In the genomic region with DNA sequence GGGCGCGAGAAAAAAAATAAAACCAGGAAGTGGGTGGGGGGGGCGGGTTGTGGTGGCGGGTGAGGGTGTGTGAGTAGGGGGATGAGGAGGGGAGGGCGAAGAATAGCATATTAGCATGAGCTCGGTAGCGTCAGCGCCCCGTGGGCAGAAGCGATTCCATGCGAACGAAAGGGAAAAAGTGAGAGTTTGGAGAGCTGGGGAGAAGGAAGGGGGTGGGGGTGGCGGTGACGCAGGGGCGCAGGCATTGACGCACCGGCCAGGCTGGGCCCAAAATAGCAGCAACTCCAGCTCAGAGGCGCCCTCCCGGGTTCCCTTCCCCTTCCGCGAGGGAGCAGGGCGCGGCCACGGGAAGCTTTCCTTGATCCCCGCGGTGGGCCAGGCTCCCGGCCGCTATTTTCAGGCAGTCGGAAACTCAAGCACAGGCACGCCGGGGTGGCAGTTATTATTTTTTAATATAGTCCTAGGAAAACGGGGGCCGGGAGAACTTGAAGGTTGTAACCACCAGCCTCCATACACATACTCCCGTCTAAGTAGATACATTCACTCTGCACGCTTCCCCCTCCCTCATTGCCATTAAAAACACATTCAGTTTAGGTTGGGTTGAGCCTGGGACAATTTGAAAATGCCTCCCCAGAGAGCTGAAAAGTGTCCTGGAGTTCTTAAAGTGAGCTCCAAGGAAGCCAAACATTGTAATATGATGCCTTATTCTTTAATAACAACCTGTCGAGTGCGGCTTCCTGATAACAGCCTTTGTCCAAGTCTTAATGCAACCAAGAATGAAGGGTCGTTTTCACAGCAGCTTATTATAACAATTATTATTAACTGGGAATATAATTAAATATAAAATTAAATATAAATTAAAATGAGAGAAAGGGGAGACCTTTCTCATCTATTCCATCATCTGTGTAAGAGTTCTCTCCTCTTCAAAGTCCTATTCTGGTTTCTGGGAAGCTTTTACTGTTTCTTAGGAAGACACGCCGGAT, we compare ENCODE assay signal across 1 cellular context.
TF ChIP-seq lines count a peak whose summit lies in the region.

No MANE protein-coding gene starts in this region.

TF ChIP-seq in GM12878, 131 proteins besides CTCF, POLR2A, EP300 and RAD21 (continued from another document and continues in another):
- TF ChIP-seq NBN (IDR thresholded peaks at IDR 0.05): peak; percentile 82
- no peak for TF ChIP-seq SMAD5 (IDR thresholded peaks at IDR 0.05; ENCODE audit: low read depth)
- no peak for TF ChIP-seq TARDBP (IDR thresholded peaks at IDR 0.05; ENCODE audit: borderline replicate concordance)
- no peak for TF ChIP-seq KDM1A (IDR thresholded peaks at IDR 0.05; ENCODE audit: borderline replicate concordance)
- no peak for TF ChIP-seq ZNF24 (IDR thresholded peaks at IDR 0.05)
- TF ChIP-seq, protein P1, sequence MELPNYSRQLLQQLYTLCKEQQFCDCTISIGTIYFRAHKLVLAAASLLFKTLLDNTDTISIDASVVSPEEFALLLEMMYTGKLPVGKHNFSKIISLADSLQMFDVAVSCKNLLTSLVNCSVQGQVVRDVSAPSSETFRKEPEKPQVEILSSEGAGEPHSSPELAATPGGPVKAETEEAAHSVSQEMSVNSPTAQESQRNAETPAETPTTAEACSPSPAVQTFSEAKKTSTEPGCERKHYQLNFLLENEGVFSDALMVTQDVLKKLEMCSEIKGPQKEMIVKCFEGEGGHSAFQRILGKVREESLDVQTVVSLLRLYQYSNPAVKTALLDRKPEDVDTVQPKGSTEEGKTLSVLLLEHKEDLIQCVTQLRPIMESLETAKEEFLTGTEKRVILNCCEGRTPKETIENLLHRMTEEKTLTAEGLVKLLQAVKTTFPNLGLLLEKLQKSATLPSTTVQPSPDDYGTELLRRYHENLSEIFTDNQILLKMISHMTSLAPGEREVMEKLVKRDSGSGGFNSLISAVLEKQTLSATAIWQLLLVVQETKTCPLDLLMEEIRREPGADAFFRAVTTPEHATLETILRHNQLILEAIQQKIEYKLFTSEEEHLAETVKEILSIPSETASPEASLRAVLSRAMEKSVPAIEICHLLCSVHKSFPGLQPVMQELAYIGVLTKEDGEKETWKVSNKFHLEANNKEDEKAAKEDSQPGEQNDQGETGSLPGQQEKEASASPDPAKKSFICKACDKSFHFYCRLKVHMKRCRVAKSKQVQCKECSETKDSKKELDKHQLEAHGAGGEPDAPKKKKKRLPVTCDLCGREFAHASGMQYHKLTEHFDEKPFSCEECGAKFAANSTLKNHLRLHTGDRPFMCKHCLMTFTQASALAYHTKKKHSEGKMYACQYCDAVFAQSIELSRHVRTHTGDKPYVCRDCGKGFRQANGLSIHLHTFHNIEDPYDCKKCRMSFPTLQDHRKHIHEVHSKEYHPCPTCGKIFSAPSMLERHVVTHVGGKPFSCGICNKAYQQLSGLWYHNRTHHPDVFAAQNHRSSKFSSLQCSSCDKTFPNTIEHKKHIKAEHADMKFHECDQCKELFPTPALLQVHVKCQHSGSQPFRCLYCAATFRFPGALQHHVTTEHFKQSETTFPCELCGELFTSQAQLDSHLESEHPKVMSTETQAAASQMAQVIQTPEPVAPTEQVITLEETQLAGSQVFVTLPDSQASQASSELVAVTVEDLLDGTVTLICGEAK (IDR thresholded peaks at IDR 0.05; ENCODE audit: borderline replicate concordance): no peak
- TF ChIP-seq BCL11A (IDR thresholded peaks at IDR 0.05; ENCODE audit: low read depth, low read length): peak; percentile 57; the same call in 1 of the 2 replicates
- TF ChIP-seq CBX3 (IDR thresholded peaks at IDR 0.05; ENCODE audit: borderline replicate concordance, low read depth): no peak
- TF ChIP-seq ZNF687 (IDR thresholded peaks at IDR 0.05): peak; percentile 33; the same call in 1 of the 2 replicates
- TF ChIP-seq TCF12 (IDR thresholded peaks at IDR 0.05; ENCODE audit: low read depth, low read length): 0 out of 2 replicates have a peak, but pooled peaks have one; percentile 5
- no peak for TF ChIP-seq BCL3 (IDR thresholded peaks at IDR 0.05; ENCODE audit: borderline replicate concordance, insufficient read depth, low read depth, low read length, poor library complexity, severe bottlenecking)
- TF ChIP-seq SRF (IDR thresholded peaks at IDR 0.05; ENCODE audit: low read depth in 2 of 2, low read length in 2 of 2): no peak
- no peak for TF ChIP-seq SMAD1 (IDR thresholded peaks at IDR 0.05; ENCODE audit: low read depth, partially characterized antibody)
- TF ChIP-seq SUPT20H (IDR thresholded peaks at IDR 0.05; ENCODE audit: borderline replicate concordance, control insufficient read depth, low read depth, low read length): no peak
- no peak for TF ChIP-seq EZH2 (IDR thresholded peaks at IDR 0.05; ENCODE audit: borderline replicate concordance, control insufficient read depth, low read depth, low read length)
- no peak for TF ChIP-seq RAD51 (IDR thresholded peaks at IDR 0.05)
- TF ChIP-seq BMI1 (IDR thresholded peaks at IDR 0.05; ENCODE audit: borderline replicate concordance): 0 out of 2 replicates have a peak, but pooled peaks have one; percentile 14
- TF ChIP-seq NR2C1 (IDR thresholded peaks at IDR 0.05): no peak
- no peak for TF ChIP-seq ZBTB11 (CRISPR knock-in tag; IDR thresholded peaks at IDR 0.05)
- no peak for TF ChIP-seq BRCA1 (IDR thresholded peaks at IDR 0.05; ENCODE audit: low read depth, low read length)
- 0 out of 2 replicates have a peak, but pooled peaks have one; percentile 30 for TF ChIP-seq NR2F1 (conservative IDR thresholded peaks at IDR 0.05)
- no peak for TF ChIP-seq TBL1XR1 (IDR thresholded peaks at IDR 0.05; ENCODE audit: low read depth, low read length)
- no peak for TF ChIP-seq LARP7 (IDR thresholded peaks at IDR 0.05)
- no peak for TF ChIP-seq RFX5 (IDR thresholded peaks at IDR 0.05; ENCODE audit: low read depth, low read length)
- TF ChIP-seq ZNF207 (IDR thresholded peaks at IDR 0.05; ENCODE audit: borderline replicate concordance): 0 out of 2 replicates have a peak, but pooled peaks have one; percentile 38
- no peak for TF ChIP-seq BACH1 (IDR thresholded peaks at IDR 0.05; ENCODE audit: borderline replicate concordance)
- TF ChIP-seq ZBTB33 (IDR thresholded peaks at IDR 0.05): no peak
- TF ChIP-seq, protein P2, sequence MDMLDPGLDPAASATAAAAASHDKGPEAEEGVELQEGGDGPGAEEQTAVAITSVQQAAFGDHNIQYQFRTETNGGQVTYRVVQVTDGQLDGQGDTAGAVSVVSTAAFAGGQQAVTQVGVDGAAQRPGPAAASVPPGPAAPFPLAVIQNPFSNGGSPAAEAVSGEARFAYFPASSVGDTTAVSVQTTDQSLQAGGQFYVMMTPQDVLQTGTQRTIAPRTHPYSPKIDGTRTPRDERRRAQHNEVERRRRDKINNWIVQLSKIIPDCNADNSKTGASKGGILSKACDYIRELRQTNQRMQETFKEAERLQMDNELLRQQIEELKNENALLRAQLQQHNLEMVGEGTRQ (IDR thresholded peaks at IDR 0.05; ENCODE audit: borderline replicate concordance, low read depth, low read length): no peak
- peak; percentile 30; the same call in 1 of the 3 replicates for TF ChIP-seq POU2F2 (IDR thresholded peaks at IDR 0.05; ENCODE audit: borderline replicate concordance, low read depth, low read length)
- 0 out of 4 replicates have a peak, but pooled peaks of 1 of the 2 experiments have one; percentile 47 for TF ChIP-seq BHLHE40 (IDR thresholded peaks at IDR 0.05; ENCODE audit: borderline replicate concordance in 1 of 2, low read depth in 2 of 2, low read length in 1 of 2)
- TF ChIP-seq CHD4 (IDR thresholded peaks at IDR 0.05): no peak
- no peak for TF ChIP-seq STAT1 (conservative IDR thresholded peaks at IDR 0.05)
- TF ChIP-seq TCF3 (IDR thresholded peaks at IDR 0.05; ENCODE audit: borderline replicate concordance, insufficient read depth, low read depth, low read length): 0 out of 2 replicates have a peak, but pooled peaks have one; percentile 47
- no peak for TF ChIP-seq REST (IDR thresholded peaks at IDR 0.05; ENCODE audit: low read depth, low read length)
